In genomic region chr6:13814176-13814937, GRCh38 we compare ENCODE assay signal across 1 cellular context.
TF ChIP-seq lines count a peak whose summit lies in the region.

Gene MCUR1 (minus strand): TSS chr6:13814557. CDS start chr6:13814429, 128 bp downstream.

TF ChIP-seq in HepG2, 621 proteins besides CTCF, POLR2A, EP300 and RAD21 (continued from another document and continues in another):
- TF ChIP-seq PRDM15 (CRISPR knock-in tag; IDR thresholded peaks at IDR 0.05) (no peak; the same call in 1 of the 2 replicates), TFE3 (CRISPR knock-in tag; IDR thresholded peaks at IDR 0.05) (peak; percentile 76), SKIL (CRISPR knock-in tag; IDR thresholded peaks at IDR 0.05; ENCODE audit: borderline replicate concordance) (no peak; the same call in 1 of the 2 replicates), E2F1 (CRISPR knock-in tag; IDR thresholded peaks at IDR 0.05) (peak; percentile 60; the same call in 1 of the 2 replicates), FOSL1 (CRISPR knock-in tag; IDR thresholded peaks at IDR 0.05; ENCODE audit: borderline replicate concordance) (no peak), ZNF629 (CRISPR knock-in tag; conservative IDR thresholded peaks at IDR 0.05) (no peak), ZNF12 (CRISPR knock-in tag; IDR thresholded peaks at IDR 0.05) (peak; percentile 13; the same call in 1 of the 2 replicates), HOXA7 (CRISPR knock-in tag; IDR thresholded peaks at IDR 0.05) (no peak), ZBTB37 (CRISPR knock-in tag; IDR thresholded peaks at IDR 0.05) (no peak), ZNF782 (CRISPR knock-in tag; IDR thresholded peaks at IDR 0.05; ENCODE audit: borderline replicate concordance) (no peak; the same call in none of the 2 replicates), MTA3 (CRISPR knock-in tag; IDR thresholded peaks at IDR 0.05) (no peak), ASH2L (IDR thresholded peaks at IDR 0.05; ENCODE audit: insufficient read length, low read depth, low read length) (peak; percentile 90), KDM3A (CRISPR knock-in tag; IDR thresholded peaks at IDR 0.05; ENCODE audit: low read depth) (no peak), KAT8 (CRISPR knock-in tag; IDR thresholded peaks at IDR 0.05) (peak; percentile 53), CSRNP2 (CRISPR knock-in tag; conservative IDR thresholded peaks at IDR 0.05; ENCODE audit: low read depth) (no peak), ZNF598 (CRISPR knock-in tag; IDR thresholded peaks at IDR 0.05; ENCODE audit: borderline replicate concordance) (no peak), ZNF639 (CRISPR knock-in tag; conservative IDR thresholded peaks at IDR 0.05) (peak; percentile 71; the same call in 1 of the 2 replicates), ZNF670 (CRISPR knock-in tag; IDR thresholded peaks at IDR 0.05; ENCODE audit: borderline replicate concordance) (peak; percentile 3; the same call in 1 of the 2 replicates), ARNT (IDR thresholded peaks at IDR 0.05) (no peak), KDM4B (CRISPR knock-in tag; IDR thresholded peaks at IDR 0.05) (no peak), DRAP1 (CRISPR knock-in tag; IDR thresholded peaks at IDR 0.05) (peak; percentile 59), POGZ (CRISPR knock-in tag; IDR thresholded peaks at IDR 0.05) (0 out of 2 replicates have a peak, but pooled peaks have one; percentile 9), ZNF512B (CRISPR knock-in tag; IDR thresholded peaks at IDR 0.05; ENCODE audit: borderline replicate concordance) (no peak), PHF5A (CRISPR knock-in tag; IDR thresholded peaks at IDR 0.05; ENCODE audit: low read depth, unreplicated experiment) (no peak), ZFP91 (CRISPR knock-in tag; IDR thresholded peaks at IDR 0.05; ENCODE audit: borderline replicate concordance) (peak; percentile 86), SPEN (CRISPR knock-in tag; IDR thresholded peaks at IDR 0.05; ENCODE audit: low read depth) (peak; percentile 84), ZNF652 (CRISPR knock-in tag; IDR thresholded peaks at IDR 0.05; ENCODE audit: borderline replicate concordance, low read depth) (no peak), ZBTB14 (CRISPR knock-in tag; IDR thresholded peaks at IDR 0.05) (peak; percentile 96), ZNF550 (CRISPR knock-in tag; IDR thresholded peaks at IDR 0.05; ENCODE audit: borderline replicate concordance) (no peak), HMG20A (CRISPR knock-in tag; IDR thresholded peaks at IDR 0.05; ENCODE audit: borderline replicate concordance) (no peak), ZNF580 (CRISPR knock-in tag; IDR thresholded peaks at IDR 0.05; ENCODE audit: borderline replicate concordance, low read depth) (peak; percentile 65; the same call in 1 of the 2 replicates), MTA1 (CRISPR knock-in tag; IDR thresholded peaks at IDR 0.05; ENCODE audit: borderline replicate concordance) (peak; percentile 92; the same call in 1 of the 2 replicates), HNF4G (IDR thresholded peaks at IDR 0.05; ENCODE audit: borderline replicate concordance, low read depth, low read length) (0 out of 2 replicates have a peak, but pooled peaks have one; percentile 21), HNF4G (CRISPR knock-in tag; IDR thresholded peaks at IDR 0.05; ENCODE audit: borderline replicate concordance, low read depth) (no peak; the same call in 1 of the 2 replicates), ZNF331 (CRISPR knock-in tag; IDR thresholded peaks at IDR 0.05) (peak; percentile 78), SIN3B (IDR thresholded peaks at IDR 0.05; ENCODE audit: low read length) (no peak), ZNF543 (CRISPR knock-in tag; IDR thresholded peaks at IDR 0.05) (peak; percentile 89; the same call in 1 of the 2 replicates), CAMTA2 (CRISPR knock-in tag; IDR thresholded peaks at IDR 0.05; ENCODE audit: borderline replicate concordance) (0 out of 2 replicates have a peak, but pooled peaks have one; percentile 77), ZNF33B (CRISPR knock-in tag; IDR thresholded peaks at IDR 0.05) (peak; percentile 72)
